In the genomic region with DNA sequence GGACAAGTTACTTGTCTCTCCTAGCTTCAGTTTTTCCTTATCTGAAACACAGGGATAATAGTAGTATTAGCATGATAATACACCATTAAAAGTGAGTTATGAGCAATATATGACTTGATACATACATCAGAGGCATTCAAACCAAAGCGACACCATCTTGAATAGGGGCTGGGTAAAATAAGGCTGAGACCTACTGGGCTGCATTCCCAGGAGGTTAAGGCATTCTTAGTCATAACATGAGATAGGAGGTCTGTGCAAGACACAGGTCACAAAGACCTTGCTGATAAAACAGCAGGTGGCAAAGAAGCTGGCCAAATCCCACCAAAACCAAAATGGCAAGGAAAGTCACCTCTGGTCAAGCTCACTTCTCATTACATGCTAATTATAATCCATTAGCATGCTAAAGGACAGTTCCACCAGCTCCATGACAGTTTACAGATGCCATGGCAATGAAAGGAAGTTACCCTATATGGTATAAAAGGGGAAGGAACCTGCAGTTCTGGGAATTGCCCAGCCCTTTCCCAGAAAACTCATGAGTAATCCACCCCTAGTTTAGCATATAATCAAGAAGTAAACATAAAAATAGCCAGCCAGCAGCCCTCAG, we compare ENCODE assay signal across 1 cellular context.
A peak's percentile ranks its signal among the peaks of the same experiment; 100 is the strongest.
TF ChIP-seq lines count a peak whose summit lies in the region.

No MANE protein-coding gene starts in this region.

TF ChIP-seq in K562, 482 proteins besides CTCF, POLR2A, EP300 and RAD21 (continued from another document and continues in another):
- TF ChIP-seq ZSCAN29 (IDR thresholded peaks at IDR 0.05) = no peak
- TF ChIP-seq, protein P1, sequence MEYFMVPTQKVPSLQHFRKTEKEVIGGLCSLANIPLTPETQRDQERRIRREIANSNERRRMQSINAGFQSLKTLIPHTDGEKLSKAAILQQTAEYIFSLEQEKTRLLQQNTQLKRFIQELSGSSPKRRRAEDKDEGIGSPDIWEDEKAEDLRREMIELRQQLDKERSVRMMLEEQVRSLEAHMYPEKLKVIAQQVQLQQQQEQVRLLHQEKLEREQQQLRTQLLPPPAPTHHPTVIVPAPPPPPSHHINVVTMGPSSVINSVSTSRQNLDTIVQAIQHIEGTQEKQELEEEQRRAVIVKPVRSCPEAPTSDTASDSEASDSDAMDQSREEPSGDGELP (CRISPR knock-in tag; IDR thresholded peaks at IDR 0.05; ENCODE audit: borderline replicate concordance) = no peak
- no peak for TF ChIP-seq POLR2H (tag; IDR thresholded peaks at IDR 0.05; ENCODE audit: low read depth)
- no peak for TF ChIP-seq ZNF253 (CRISPR knock-in tag; conservative IDR thresholded peaks at IDR 0.05)
- TF ChIP-seq YBX1 (IDR thresholded peaks at IDR 0.05) = no peak
- no peak for TF ChIP-seq ZKSCAN1 (IDR thresholded peaks at IDR 0.05; ENCODE audit: low read depth, low read length)
- peak; percentile 33; the same call in 1 of the 2 replicates for TF ChIP-seq ZNF324 (CRISPR knock-in tag; IDR thresholded peaks at IDR 0.05)
- TF ChIP-seq NFRKB (IDR thresholded peaks at IDR 0.05; ENCODE audit: low read depth) = no peak
- no peak for TF ChIP-seq KDM1A (IDR thresholded peaks at IDR 0.05)
- TF ChIP-seq, protein P2, sequence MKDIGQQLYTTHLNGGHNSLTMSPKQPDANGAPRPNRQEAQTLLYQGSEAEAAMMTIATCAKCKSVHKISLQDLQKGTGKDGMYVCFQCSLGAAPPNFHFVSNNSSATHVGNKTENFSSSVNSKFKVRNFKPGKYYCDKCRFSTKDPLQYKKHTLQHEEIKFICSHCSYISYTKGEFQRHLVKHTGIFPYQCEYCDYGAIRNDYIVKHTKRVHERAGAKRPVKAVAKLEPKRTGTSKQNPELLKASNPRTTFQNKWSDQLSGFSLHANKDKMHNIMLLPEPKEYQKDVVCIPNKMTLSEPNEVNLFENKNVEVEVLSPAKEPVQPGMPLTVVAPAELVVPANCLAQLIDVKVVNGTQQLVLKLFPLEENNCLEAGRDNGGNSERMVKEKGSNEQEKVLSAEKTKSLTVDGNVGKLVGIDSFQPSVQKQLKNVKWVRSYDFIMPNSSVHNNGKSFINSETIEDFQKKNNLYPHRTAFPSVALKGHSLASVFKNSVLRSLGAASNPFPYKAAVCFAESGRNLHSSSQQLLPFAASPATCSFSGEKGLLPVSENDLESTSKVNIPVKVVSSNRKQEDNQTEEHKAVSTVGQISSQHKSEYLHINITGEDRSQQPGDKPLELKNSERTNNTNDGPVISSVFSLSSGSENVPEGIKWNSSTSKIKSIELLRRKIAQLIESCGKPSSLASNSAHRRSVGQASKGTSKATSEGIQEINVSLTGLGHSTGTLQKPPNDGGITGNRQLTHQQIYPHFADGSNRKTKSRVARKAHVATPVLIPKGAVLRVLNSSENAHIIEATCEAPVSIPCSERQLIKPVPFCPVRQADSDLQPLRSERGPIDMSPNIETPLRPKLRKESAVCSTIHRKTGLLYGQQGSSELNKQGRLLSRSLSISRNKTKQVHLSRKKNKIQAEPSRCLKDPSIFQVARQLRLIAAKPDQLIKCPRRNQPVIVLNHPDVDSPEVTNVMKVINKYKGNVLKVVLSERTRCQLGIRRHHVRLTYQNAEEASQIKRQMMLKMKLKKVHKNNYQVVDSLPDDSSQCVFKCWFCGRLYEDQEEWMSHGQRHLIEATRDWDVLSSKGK (CRISPR knock-in tag; IDR thresholded peaks at IDR 0.05) = no peak
- TF ChIP-seq ZNF445 (CRISPR knock-in tag; IDR thresholded peaks at IDR 0.05; ENCODE audit: low read depth) = 0 out of 2 replicates have a peak, but pooled peaks have one; percentile 69
- TF ChIP-seq ZNF354B (CRISPR knock-in tag; IDR thresholded peaks at IDR 0.05) = peak; percentile 60; the same call in 1 of the 2 replicates
- TF ChIP-seq ZNF175 (CRISPR knock-in tag; IDR thresholded peaks at IDR 0.05; ENCODE audit: low read depth) = peak; percentile 98
- TF ChIP-seq, protein P3, sequence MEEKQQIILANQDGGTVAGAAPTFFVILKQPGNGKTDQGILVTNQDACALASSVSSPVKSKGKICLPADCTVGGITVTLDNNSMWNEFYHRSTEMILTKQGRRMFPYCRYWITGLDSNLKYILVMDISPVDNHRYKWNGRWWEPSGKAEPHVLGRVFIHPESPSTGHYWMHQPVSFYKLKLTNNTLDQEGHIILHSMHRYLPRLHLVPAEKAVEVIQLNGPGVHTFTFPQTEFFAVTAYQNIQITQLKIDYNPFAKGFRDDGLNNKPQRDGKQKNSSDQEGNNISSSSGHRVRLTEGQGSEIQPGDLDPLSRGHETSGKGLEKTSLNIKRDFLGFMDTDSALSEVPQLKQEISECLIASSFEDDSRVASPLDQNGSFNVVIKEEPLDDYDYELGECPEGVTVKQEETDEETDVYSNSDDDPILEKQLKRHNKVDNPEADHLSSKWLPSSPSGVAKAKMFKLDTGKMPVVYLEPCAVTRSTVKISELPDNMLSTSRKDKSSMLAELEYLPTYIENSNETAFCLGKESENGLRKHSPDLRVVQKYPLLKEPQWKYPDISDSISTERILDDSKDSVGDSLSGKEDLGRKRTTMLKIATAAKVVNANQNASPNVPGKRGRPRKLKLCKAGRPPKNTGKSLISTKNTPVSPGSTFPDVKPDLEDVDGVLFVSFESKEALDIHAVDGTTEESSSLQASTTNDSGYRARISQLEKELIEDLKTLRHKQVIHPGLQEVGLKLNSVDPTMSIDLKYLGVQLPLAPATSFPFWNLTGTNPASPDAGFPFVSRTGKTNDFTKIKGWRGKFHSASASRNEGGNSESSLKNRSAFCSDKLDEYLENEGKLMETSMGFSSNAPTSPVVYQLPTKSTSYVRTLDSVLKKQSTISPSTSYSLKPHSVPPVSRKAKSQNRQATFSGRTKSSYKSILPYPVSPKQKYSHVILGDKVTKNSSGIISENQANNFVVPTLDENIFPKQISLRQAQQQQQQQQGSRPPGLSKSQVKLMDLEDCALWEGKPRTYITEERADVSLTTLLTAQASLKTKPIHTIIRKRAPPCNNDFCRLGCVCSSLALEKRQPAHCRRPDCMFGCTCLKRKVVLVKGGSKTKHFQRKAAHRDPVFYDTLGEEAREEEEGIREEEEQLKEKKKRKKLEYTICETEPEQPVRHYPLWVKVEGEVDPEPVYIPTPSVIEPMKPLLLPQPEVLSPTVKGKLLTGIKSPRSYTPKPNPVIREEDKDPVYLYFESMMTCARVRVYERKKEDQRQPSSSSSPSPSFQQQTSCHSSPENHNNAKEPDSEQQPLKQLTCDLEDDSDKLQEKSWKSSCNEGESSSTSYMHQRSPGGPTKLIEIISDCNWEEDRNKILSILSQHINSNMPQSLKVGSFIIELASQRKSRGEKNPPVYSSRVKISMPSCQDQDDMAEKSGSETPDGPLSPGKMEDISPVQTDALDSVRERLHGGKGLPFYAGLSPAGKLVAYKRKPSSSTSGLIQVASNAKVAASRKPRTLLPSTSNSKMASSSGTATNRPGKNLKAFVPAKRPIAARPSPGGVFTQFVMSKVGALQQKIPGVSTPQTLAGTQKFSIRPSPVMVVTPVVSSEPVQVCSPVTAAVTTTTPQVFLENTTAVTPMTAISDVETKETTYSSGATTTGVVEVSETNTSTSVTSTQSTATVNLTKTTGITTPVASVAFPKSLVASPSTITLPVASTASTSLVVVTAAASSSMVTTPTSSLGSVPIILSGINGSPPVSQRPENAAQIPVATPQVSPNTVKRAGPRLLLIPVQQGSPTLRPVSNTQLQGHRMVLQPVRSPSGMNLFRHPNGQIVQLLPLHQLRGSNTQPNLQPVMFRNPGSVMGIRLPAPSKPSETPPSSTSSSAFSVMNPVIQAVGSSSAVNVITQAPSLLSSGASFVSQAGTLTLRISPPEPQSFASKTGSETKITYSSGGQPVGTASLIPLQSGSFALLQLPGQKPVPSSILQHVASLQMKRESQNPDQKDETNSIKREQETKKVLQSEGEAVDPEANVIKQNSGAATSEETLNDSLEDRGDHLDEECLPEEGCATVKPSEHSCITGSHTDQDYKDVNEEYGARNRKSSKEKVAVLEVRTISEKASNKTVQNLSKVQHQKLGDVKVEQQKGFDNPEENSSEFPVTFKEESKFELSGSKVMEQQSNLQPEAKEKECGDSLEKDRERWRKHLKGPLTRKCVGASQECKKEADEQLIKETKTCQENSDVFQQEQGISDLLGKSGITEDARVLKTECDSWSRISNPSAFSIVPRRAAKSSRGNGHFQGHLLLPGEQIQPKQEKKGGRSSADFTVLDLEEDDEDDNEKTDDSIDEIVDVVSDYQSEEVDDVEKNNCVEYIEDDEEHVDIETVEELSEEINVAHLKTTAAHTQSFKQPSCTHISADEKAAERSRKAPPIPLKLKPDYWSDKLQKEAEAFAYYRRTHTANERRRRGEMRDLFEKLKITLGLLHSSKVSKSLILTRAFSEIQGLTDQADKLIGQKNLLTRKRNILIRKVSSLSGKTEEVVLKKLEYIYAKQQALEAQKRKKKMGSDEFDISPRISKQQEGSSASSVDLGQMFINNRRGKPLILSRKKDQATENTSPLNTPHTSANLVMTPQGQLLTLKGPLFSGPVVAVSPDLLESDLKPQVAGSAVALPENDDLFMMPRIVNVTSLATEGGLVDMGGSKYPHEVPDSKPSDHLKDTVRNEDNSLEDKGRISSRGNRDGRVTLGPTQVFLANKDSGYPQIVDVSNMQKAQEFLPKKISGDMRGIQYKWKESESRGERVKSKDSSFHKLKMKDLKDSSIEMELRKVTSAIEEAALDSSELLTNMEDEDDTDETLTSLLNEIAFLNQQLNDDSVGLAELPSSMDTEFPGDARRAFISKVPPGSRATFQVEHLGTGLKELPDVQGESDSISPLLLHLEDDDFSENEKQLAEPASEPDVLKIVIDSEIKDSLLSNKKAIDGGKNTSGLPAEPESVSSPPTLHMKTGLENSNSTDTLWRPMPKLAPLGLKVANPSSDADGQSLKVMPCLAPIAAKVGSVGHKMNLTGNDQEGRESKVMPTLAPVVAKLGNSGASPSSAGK (IDR thresholded peaks at IDR 0.05) = no peak
- TF ChIP-seq FOS (IDR thresholded peaks at IDR 0.05; ENCODE audit: extremely low read depth, insufficient read length) = no peak
- TF ChIP-seq RBBP5 (IDR thresholded peaks at IDR 0.05; ENCODE audit: borderline replicate concordance, insufficient read depth, low read length, poor library complexity, severe bottlenecking) = no peak
- no peak for TF ChIP-seq ZNF3 (CRISPR knock-in tag; IDR thresholded peaks at IDR 0.05)
- TF ChIP-seq, protein P4, sequence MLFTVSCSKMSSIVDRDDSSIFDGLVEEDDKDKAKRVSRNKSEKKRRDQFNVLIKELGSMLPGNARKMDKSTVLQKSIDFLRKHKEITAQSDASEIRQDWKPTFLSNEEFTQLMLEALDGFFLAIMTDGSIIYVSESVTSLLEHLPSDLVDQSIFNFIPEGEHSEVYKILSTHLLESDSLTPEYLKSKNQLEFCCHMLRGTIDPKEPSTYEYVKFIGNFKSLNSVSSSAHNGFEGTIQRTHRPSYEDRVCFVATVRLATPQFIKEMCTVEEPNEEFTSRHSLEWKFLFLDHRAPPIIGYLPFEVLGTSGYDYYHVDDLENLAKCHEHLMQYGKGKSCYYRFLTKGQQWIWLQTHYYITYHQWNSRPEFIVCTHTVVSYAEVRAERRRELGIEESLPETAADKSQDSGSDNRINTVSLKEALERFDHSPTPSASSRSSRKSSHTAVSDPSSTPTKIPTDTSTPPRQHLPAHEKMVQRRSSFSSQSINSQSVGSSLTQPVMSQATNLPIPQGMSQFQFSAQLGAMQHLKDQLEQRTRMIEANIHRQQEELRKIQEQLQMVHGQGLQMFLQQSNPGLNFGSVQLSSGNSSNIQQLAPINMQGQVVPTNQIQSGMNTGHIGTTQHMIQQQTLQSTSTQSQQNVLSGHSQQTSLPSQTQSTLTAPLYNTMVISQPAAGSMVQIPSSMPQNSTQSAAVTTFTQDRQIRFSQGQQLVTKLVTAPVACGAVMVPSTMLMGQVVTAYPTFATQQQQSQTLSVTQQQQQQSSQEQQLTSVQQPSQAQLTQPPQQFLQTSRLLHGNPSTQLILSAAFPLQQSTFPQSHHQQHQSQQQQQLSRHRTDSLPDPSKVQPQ (CRISPR knock-in tag; IDR thresholded peaks at IDR 0.05; ENCODE audit: borderline replicate concordance) = no peak
- no peak for TF ChIP-seq PRMT5 (CRISPR knock-in tag; IDR thresholded peaks at IDR 0.05)
- no peak for TF ChIP-seq ZNF75A (CRISPR knock-in tag; IDR thresholded peaks at IDR 0.05)
- TF ChIP-seq CBX2 (IDR thresholded peaks at IDR 0.05; ENCODE audit: insufficient read depth, low read length, poor library complexity, severe bottlenecking) = no peak
- TF ChIP-seq XRCC3 (IDR thresholded peaks at IDR 0.05) = no peak
- no peak for TF ChIP-seq ZBED1 (IDR thresholded peaks at IDR 0.05)
- TF ChIP-seq ZBTB1 (CRISPR knock-in tag; IDR thresholded peaks at IDR 0.05; ENCODE audit: borderline replicate concordance, low read depth) = no peak
- peak; percentile 92 for TF ChIP-seq ERF (CRISPR knock-in tag; IDR thresholded peaks at IDR 0.05)
- TF ChIP-seq U2AF1 (optimal IDR thresholded peaks at IDR 0.05; ENCODE audit: low read depth, low read length) = no peak
- TF ChIP-seq ZNF143 (CRISPR knock-in tag; IDR thresholded peaks at IDR 0.05) = no peak
- no peak for TF ChIP-seq MBD2 (IDR thresholded peaks at IDR 0.05; ENCODE audit: borderline replicate concordance, low read depth)
- no peak for TF ChIP-seq RCOR1 (IDR thresholded peaks at IDR 0.05; ENCODE audit: borderline replicate concordance in 1 of 2, low read depth in 2 of 2, low read length in 2 of 2)
- TF ChIP-seq, protein P5, sequence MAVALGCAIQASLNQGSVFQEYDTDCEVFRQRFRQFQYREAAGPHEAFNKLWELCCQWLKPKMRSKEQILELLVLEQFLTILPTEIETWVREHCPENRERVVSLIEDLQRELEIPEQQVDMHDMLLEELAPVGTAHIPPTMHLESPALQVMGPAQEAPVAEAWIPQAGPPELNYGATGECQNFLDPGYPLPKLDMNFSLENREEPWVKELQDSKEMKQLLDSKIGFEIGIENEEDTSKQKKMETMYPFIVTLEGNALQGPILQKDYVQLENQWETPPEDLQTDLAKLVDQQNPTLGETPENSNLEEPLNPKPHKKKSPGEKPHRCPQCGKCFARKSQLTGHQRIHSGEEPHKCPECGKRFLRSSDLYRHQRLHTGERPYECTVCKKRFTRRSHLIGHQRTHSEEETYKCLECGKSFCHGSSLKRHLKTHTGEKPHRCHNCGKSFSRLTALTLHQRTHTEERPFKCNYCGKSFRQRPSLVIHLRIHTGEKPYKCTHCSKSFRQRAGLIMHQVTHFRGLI (CRISPR knock-in tag; IDR thresholded peaks at IDR 0.05) = peak; percentile 82; the same call in 1 of the 2 replicates
- no peak for TF ChIP-seq HDAC6 (IDR thresholded peaks at IDR 0.05; ENCODE audit: low read depth, low read length)
- TF ChIP-seq ZNF561 (CRISPR knock-in tag; conservative IDR thresholded peaks at IDR 0.05) = no peak
- no peak for TF ChIP-seq SNIP1 (IDR thresholded peaks at IDR 0.05; ENCODE audit: low read depth)
- TF ChIP-seq SREBF1 (IDR thresholded peaks at IDR 0.05; ENCODE audit: borderline replicate concordance, low read depth, low read length) = no peak
- no peak for TF ChIP-seq MCM3 (IDR thresholded peaks at IDR 0.05)
- no peak for TF ChIP-seq MTA1 (IDR thresholded peaks at IDR 0.05; ENCODE audit: borderline replicate concordance)
- TF ChIP-seq, protein P6, sequence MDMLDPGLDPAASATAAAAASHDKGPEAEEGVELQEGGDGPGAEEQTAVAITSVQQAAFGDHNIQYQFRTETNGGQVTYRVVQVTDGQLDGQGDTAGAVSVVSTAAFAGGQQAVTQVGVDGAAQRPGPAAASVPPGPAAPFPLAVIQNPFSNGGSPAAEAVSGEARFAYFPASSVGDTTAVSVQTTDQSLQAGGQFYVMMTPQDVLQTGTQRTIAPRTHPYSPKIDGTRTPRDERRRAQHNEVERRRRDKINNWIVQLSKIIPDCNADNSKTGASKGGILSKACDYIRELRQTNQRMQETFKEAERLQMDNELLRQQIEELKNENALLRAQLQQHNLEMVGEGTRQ (CRISPR knock-in tag; IDR thresholded peaks at IDR 0.05) = no peak
- no peak for TF ChIP-seq SREBF2 (CRISPR knock-in tag; IDR thresholded peaks at IDR 0.05)
- TF ChIP-seq PTBP1 (IDR thresholded peaks at IDR 0.05; ENCODE audit: low read depth, low read length) = no peak
- no peak for TF ChIP-seq PHF21A (IDR thresholded peaks at IDR 0.05; ENCODE audit: borderline replicate concordance, low read depth)
- TF ChIP-seq SMARCC2 (IDR thresholded peaks at IDR 0.05; ENCODE audit: low read depth) = no peak
- TF ChIP-seq TCF7L2 (IDR thresholded peaks at IDR 0.05; ENCODE audit: low read depth, low read length) = no peak
- TF ChIP-seq NR2C1 (IDR thresholded peaks at IDR 0.05) = no peak
- TF ChIP-seq NR2C1 (tag; IDR thresholded peaks at IDR 0.05) = peak; percentile 89
- no peak for TF ChIP-seq EGR1 (conservative IDR thresholded peaks at IDR 0.05)
